8 cellular contexts compared by ENCODE assay signal in genomic region chr10:24449334-24449740, GRCh38.
DNase-seq lines count a peak whose midpoint lies in the region; ATAC-seq and TF ChIP-seq lines count a peak whose summit lies in the region.

No MANE protein-coding gene starts in this region.

- POLR2A ChIA-PET in OCI-LY7 (lab: Charles Lee), result interaction anchor here (0.6 kb wide), 1 partner anchor 222 kb away, joined by 3 read pairs; no protein-coding TSS in a partner anchor

- no peak overlapping the region for H2AFZ ChIP-seq in OCI-LY7 (ENCODE audit: low read length)

- no peaks in the 10 kb centered on the region for H3K36me3 ChIP-seq in mucosa of rectum (ENCODE audit: control insufficient read depth in 2 of 2, insufficient read depth in 2 of 2, low read length in 2 of 2)
- H3K36me3 ChIP-seq in OCI-LY7 (ENCODE audit: insufficient read depth, low read length), result no peaks in the 10 kb centered on the region

- CTCF ChIA-PET in OCI-LY7 (lab: Charles Lee; ENCODE audit: unreplicated experiment), result no interaction called here

- H3K27me3 Mint-ChIP-seq in HFFc6 (ENCODE audit: insufficient read depth), result peaks cover 4% of the 10 kb centered on the region; the same call in 1 of the 2 replicates

- H4K20me1 ChIP-seq in OCI-LY7 (ENCODE audit: insufficient read depth, low read length), result no peaks in the 10 kb centered on the region

- H3K9ac ChIP-seq in mucosa of rectum (ENCODE audit: low read depth in 1 of 2, low read length in 2 of 2), result peak overlapping the region in 1 of 2 donors; percentile 24

- intact Hi-C loops in OCI-LY7 (cut with micrococcal nuclease; ENCODE audit: unreplicated experiment), result no loop called here

- ATAC-seq in GM18511 (IDR thresholded peaks at IDR 0.05; ENCODE audit: unreplicated experiment), result peak; percentile 82

- peak overlapping the region; percentile 77 for H3K27ac ChIP-seq in VCaP
- H3K27ac ChIP-seq in mucosa of rectum (ENCODE audit: low read depth in 2 of 2, low read length in 2 of 2), result peak overlapping the region in 1 of 2 donors; percentile 48
- no peak overlapping the region for H3K27ac ChIP-seq in OCI-LY7 (ENCODE audit: low read depth, low read length, poor library complexity, severe bottlenecking)

- no peaks in the 10 kb centered on the region for H3K79me2 ChIP-seq in OCI-LY7 (ENCODE audit: insufficient read depth, low read depth, low read length)

- H3K4me1 ChIP-seq in mucosa of rectum (ENCODE audit: control insufficient read depth in 2 of 2, insufficient read depth in 2 of 2, low read length in 2 of 2) (peaks cover 0 to 4% of the 10 kb centered on the region in 2 donors), OCI-LY7 (ENCODE audit: insufficient read depth, low read length, poor library complexity, severe bottlenecking) (no peaks in the 10 kb centered on the region)

- peak overlapping the region; percentile 84 for H3K27ac Mint-ChIP-seq in HFFc6

- H3K4me1 Mint-ChIP-seq in HFFc6 (ENCODE audit: low read depth), result peaks cover 73% of the 10 kb centered on the region

- no peaks in the 10 kb centered on the region for H3K9me2 ChIP-seq in OCI-LY7 (ENCODE audit: insufficient read depth, low read length)

- TF ChIP-seq CTCF in HFFc6 (IDR thresholded peaks at IDR 0.05) (no peak), VCaP (conservative IDR thresholded peaks at IDR 0.05) (no peak), OCI-LY7 (conservative IDR thresholded peaks at IDR 0.05; ENCODE audit: low read length) (no peak)

- no TSS peak for BruUV-seq in OCI-LY7 (replicated peaks; lab: Mats Ljungman, UMichigan)

- H3K4me3 Mint-ChIP-seq in HFFc6, result peak overlapping the region; percentile 76

- no peak overlapping the region for H3K4me2 ChIP-seq in OCI-LY7 (ENCODE audit: low read length)

- no peaks in the 10 kb centered on the region for H3K36me3 Mint-ChIP-seq in HFFc6 (ENCODE audit: low read depth)

- H3K27me3 ChIP-seq in mucosa of rectum (ENCODE audit: control insufficient read depth in 2 of 2, insufficient read depth in 2 of 2, low read length in 2 of 2), result no peaks in the 10 kb centered on the region

- peak overlapping the region; percentile 38 to 60 for H3K4me3 ChIP-seq in mucosa of rectum (ENCODE audit: low read length in 2 of 2)
- no peak overlapping the region for H3K4me3 ChIP-seq in OCI-LY7 (ENCODE audit: low read depth, low read length, poor library complexity, severe bottlenecking)

- H3K9me3 ChIP-seq in mucosa of rectum (ENCODE audit: control insufficient read depth in 2 of 2, low read length in 2 of 2) (no peaks in the 10 kb centered on the region), OCI-LY7 (ENCODE audit: low read length) (no peaks in the 10 kb centered on the region)

- H3K9me3 Mint-ChIP-seq in HFFc6, result no peaks in the 10 kb centered on the region

- DNase-seq in HFFc6 (peak; percentile 55), iPS-NIHi7 (ENCODE audit: extremely low spot score) (no peak), NOMO-1 treated with dmso at 0.1 percent for 144 hours (lab: John Stamatoyannopoulos, UW; ENCODE audit: unreplicated experiment) (no peak), DMS114 treated with DMSO at 0.1 percent for 48 hours (lab: John Stamatoyannopoulos, UW; ENCODE audit: unreplicated experiment) (no peak), OCI-LY7 (ENCODE audit: low spot score) (no peak)
